ENCODE assay signal across 25 cellular contexts in the genomic region with DNA sequence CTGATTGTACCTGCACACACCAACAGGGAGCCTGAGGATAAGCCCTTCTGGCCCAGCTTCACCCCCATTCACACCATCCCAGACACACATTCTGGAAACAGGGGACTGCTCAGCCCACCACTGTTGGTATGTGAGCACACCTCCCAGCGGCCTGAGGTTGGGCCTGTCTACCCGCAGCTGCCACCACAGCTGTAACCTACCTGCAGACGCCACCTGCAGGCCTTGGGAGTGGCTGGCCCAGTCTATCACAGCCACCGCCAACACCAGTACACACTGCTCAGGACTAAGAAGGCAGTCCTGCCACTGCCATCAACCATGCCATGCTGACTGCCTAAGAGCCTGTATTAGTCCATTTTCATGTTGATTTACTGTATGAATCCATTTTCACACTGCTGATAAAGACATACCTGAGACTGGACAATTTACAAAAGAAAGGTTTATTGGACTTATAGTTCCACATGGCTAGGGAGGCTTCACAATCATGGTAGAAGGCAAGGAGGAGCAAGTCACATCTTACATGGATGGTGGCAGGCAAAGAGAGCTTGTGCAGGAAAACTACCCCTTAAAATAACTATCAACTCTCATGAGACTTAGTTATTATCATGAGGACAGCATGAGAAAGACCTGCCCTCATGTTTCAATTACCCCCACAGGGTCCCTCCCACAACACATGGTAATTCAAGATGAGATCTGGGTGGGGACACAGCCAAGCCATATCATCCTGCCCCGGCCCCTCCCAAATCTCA. TPM values are rescaled to one million over a fixed set of nuclear protein-coding genes. Genes with fewer than 3 reads are reported as not detected.
DNase-seq lines count a peak whose midpoint lies in the region; ATAC-seq, FAIRE-seq and TF ChIP-seq lines count a peak whose summit lies in the region.
"Had no signal": no experiment of that assay in that cellular context is flagged by ENCODE, and none has a peak within 500 bp of the region (broad histone marks: within the 10 kb centered on the region; RNA-seq: fewer than 3 reads in every experiment).

No MANE protein-coding gene starts in this region.

- H3K4me1 ChIP-seq in HepG2 (ENCODE audit: insufficient read depth, low read length) (peaks cover 64% of the 10 kb centered on the region), right lobe of liver (peaks cover 0 to 5% (median 1%) of the 10 kb centered on the region in 4 donors), OCI-LY7 (ENCODE audit: insufficient read depth, low read length, poor library complexity, severe bottlenecking) (no peaks in the 10 kb centered on the region)
- H3K4me1 ChIP-seq: lower lobe of right lung had no signal

- H3K27ac ChIP-seq in HepG2 (ENCODE audit: extremely low read length, insufficient read depth, low read length) (no peak overlapping the region), right lobe of liver (no peak overlapping the region), RWPE1 (peak overlapping the region; percentile 46), OCI-LY7 (ENCODE audit: low read depth, low read length, poor library complexity, severe bottlenecking) (no peak overlapping the region)
- H3K27ac ChIP-seq: lower lobe of right lung, neutrophil, psoas muscle had no signal

- DNase-seq in HepG2 (ENCODE audit: low spot score) (no peak), right lobe of liver (no peak), RWPE1 (ENCODE audit: low spot score) (no peak), iPS-NIHi7 (ENCODE audit: extremely low spot score) (peak; percentile 54), OCI-LY7 (ENCODE audit: low spot score) (no peak), SKM-1 (lab: John Stamatoyannopoulos, UW; ENCODE audit: unreplicated experiment) (no peak), NCI-H1930 (lab: John Stamatoyannopoulos, UW) (no peak), GM13976 (ENCODE audit: low spot score) (no peak)
- DNase-seq: ACHN; activated CD4-positive, alpha-beta T cell treated with anti-CD3 and anti-CD28 coated beads for 1 hour; activated naive CD4-positive, alpha-beta T cell; activated T-cell treated with anti-CD3 and anti-CD28 coated beads, Interleukin-2, amount 50 U/mL, for 1 hour; amniotic stem cell; KBM-7; lower lobe of right lung; MG63; NCI-H1417; NCI-H446 treated with DMSO at 0.1 percent for 48 hours; psoas muscle; SHP77 treated with DMSO at 0.1 percent for 48 hours; stimulated activated CD8-positive, alpha-beta memory T cell treated with anti-CD3 and anti-CD28 coated beads, Interleukin-4, amount 100 ng/mL, for 48 hours had no signal

- H2AFZ ChIP-seq in HepG2 (ENCODE audit: low read length) (no peak overlapping the region), OCI-LY7 (ENCODE audit: low read length) (no peak overlapping the region)

- in situ Hi-C loops in HepG2 (cut with HindIII; ENCODE audit: extremely low pct_ligation_motif_present, low pct_unique_long_range_greater_than_20kb) (no loop called here), GM13976 (cut with MboI; ENCODE audit: low sequenced_read_pairs, unreplicated experiment) (no loop called here)

- no peak for TF ChIP-seq EP300 in HepG2 (IDR thresholded peaks at IDR 0.05; ENCODE audit: low read depth in 2 of 2, low read length in 2 of 2)
- no peak for TF ChIP-seq EP300 in HepG2 (CRISPR knock-in tag; IDR thresholded peaks at IDR 0.05; ENCODE audit: borderline replicate concordance)

- TF ChIP-seq POLR2A in HepG2 (IDR thresholded peaks at IDR 0.05; ENCODE audit: insufficient read depth in 1 of 2, low read depth in 2 of 2, low read length in 2 of 2) (no peak), right lobe of liver (IDR thresholded peaks at IDR 0.05) (no peak)

- H3K9me3 ChIP-seq in HepG2 (ENCODE audit: low read length) (no peaks in the 10 kb centered on the region), right lobe of liver (no peaks in the 10 kb centered on the region), OCI-LY7 (ENCODE audit: low read length) (peaks cover 15% of the 10 kb centered on the region)
- H3K9me3 ChIP-seq: lower lobe of right lung, neutrophil, psoas muscle had no signal

- no peak overlapping the region for H3K9ac ChIP-seq in HepG2 (ENCODE audit: insufficient read depth, low read depth, low read length)

- TF ChIP-seq CTCF in HepG2 (CRISPR knock-in tag; IDR thresholded peaks at IDR 0.05) (no peak; the same call in 1 of the 2 replicates), right lobe of liver (IDR thresholded peaks at IDR 0.05) (no peak), RWPE1 (conservative IDR thresholded peaks at IDR 0.05; ENCODE audit: low read depth) (no peak), OCI-LY7 (conservative IDR thresholded peaks at IDR 0.05; ENCODE audit: low read length) (no peak), GM13976 (IDR thresholded peaks at IDR 0.05; ENCODE audit: borderline replicate concordance, control extremely low read depth, extremely low read depth, insufficient read depth, missing control alignments) (no peak)

- no peak for TF ChIP-seq RAD21 in HepG2 (CRISPR knock-in tag; IDR thresholded peaks at IDR 0.05)

- H4K20me1 ChIP-seq in HepG2 (ENCODE audit: insufficient read depth, low read length) (peaks cover 28% of the 10 kb centered on the region), OCI-LY7 (ENCODE audit: insufficient read depth, low read length) (no peaks in the 10 kb centered on the region)

- H3K4me3 ChIP-seq in HepG2 (replicated peaks in 1 of 3; ENCODE audit: insufficient read depth in 1 of 3, low read depth in 2 of 3, low read length in 3 of 3): no peak overlapping the region
- no peak overlapping the region for H3K4me3 ChIP-seq in right lobe of liver
- H3K4me3 ChIP-seq in OCI-LY7 (ENCODE audit: low read depth, low read length, poor library complexity, severe bottlenecking): no peak overlapping the region
- H3K4me3 ChIP-seq: lower lobe of right lung, MG63, psoas muscle had no signal

- BruUV-seq in HepG2 (replicated peaks; lab: Mats Ljungman, UMichigan) (no TSS peak), OCI-LY7 (replicated peaks; lab: Mats Ljungman, UMichigan) (no TSS peak)

- H3K79me2 ChIP-seq in HepG2 (ENCODE audit: insufficient read depth, low read length) (peaks cover 75% of the 10 kb centered on the region), OCI-LY7 (ENCODE audit: insufficient read depth, low read depth, low read length) (peaks cover 77% of the 10 kb centered on the region)

- no peak for FAIRE-seq in HepG2 (lab: Jason Lieb, UNC)
- FAIRE-seq: D721Med, endometrium, urothelium cell line had no signal

- no peaks in the 10 kb centered on the region for H3K27me3 ChIP-seq in HepG2 (ENCODE audit: control insufficient read depth in 1 of 2, insufficient read depth in 2 of 2, low read length in 2 of 2)
- no peaks in the 10 kb centered on the region for H3K27me3 ChIP-seq in right lobe of liver
- H3K27me3 ChIP-seq: MG63, neutrophil had no signal

- CTCF ChIA-PET in HepG2 (lab: Yijun Ruan, JAX; ENCODE audit: low intra/inter-chr PET ratio, low total read pairs) (no interaction called here), RWPE1 (lab: Yijun Ruan, JAX) (no interaction called here), OCI-LY7 (lab: Charles Lee; ENCODE audit: unreplicated experiment) (no interaction called here)

- WGBS in HepG2 (ENCODE audit: low lambda C conversion rate): 96% methylated on average over 5 of the region's 5 CpGs
- 100% methylated on average over 5 of the region's 5 CpGs for WGBS in right lobe of liver (ENCODE audit: insufficient coverage, low coverage, low lambda C conversion rate, missing lambda C conversion rate)

- POLR2A ChIA-PET in HepG2 (lab: Yijun Ruan, JAX) (no interaction called here), RWPE1 (lab: Yijun Ruan, JAX; ENCODE audit: low non-redundant PET) (no interaction called here), OCI-LY7 (lab: Charles Lee) (no interaction called here)

- no peaks in the 10 kb centered on the region for H3K9me2 ChIP-seq in OCI-LY7 (ENCODE audit: insufficient read depth, low read length)

- no peak overlapping the region for H3K4me2 ChIP-seq in HepG2 (ENCODE audit: low read depth, low read length)
- H3K4me2 ChIP-seq in OCI-LY7 (ENCODE audit: low read length): no peak overlapping the region

- intact Hi-C loops in HepG2 (cut with micrococcal nuclease; ENCODE audit: unreplicated experiment) (no loop called here), right lobe of liver (cut with DNase I) (no loop called here), OCI-LY7 (cut with micrococcal nuclease; ENCODE audit: unreplicated experiment) (no loop called here)

- H3K36me3 ChIP-seq in HepG2 (replicated peaks in 1 of 2; ENCODE audit: control insufficient read depth in 1 of 2, insufficient read depth in 2 of 2, low read length in 2 of 2) (no peaks in the 10 kb centered on the region; a peak in 1 of 5 replicates), right lobe of liver (no peaks in the 10 kb centered on the region), OCI-LY7 (ENCODE audit: insufficient read depth, low read length) (peaks cover 42% of the 10 kb centered on the region)
- H3K36me3 ChIP-seq: lower lobe of right lung, neutrophil had no signal

- ATAC-seq in HepG2: peak; percentile 37; the same call in 2 of the 3 replicates
- no peak for ATAC-seq in right lobe of liver

RNA-seq across cellular contexts. Expression of a gene that starts 30.6 kb away (rescaled TPM):
- 33.1 and 47.7 TPM in 2 replicates for total RNA-seq in HepG2 (2016; rRNA removed; fragmentation: Illumina TruSeq; extraction: Trizol)
- 57.2 and 60.7 TPM in 2 replicates for total RNA-seq in HepG2 (2016; cell fraction: cytosol; rRNA removed; fragmentation: Illumina TruSeq; extraction: Trizol; ENCODE audit: low read depth)
- total RNA-seq in HepG2 (2016; cell fraction: insoluble cytoplasmic fraction; rRNA removed; fragmentation: Illumina TruSeq; extraction: Trizol): 28.3 and 41.6 TPM in 2 replicates
- total RNA-seq in HepG2 (2016; cell fraction: membrane; rRNA removed; fragmentation: Illumina TruSeq; extraction: Trizol): 26.4 and 26.7 TPM in 2 replicates
- 32.0 and 45.6 TPM in 2 replicates for total RNA-seq in HepG2 (2016; cell fraction: nucleus; rRNA removed; fragmentation: Illumina TruSeq; extraction: Trizol)
- polyA plus RNA-seq in HepG2 (2011; rRNA removed): 6.3 and 15.5 TPM in 2 replicates
- 6.3 and 10.1 TPM in 2 replicates for polyA plus RNA-seq in HepG2 (2011; cell fraction: cytosol; rRNA removed)
- polyA plus RNA-seq in HepG2 (2011; cell fraction: nucleus; rRNA removed): 9.8 and 13.7 TPM in 2 replicates
- 24.8 and 29.0 TPM in 2 replicates for polyA plus RNA-seq in HepG2 (2012)
- polyA plus RNA-seq in HepG2 (2016; cell fraction: cytosol; fragmentation: Illumina TruSeq; extraction: Trizol; ENCODE audit: low read depth): 4.1 and 4.2 TPM in 2 replicates
- 20.8 and 24.1 TPM in 2 replicates for polyA plus RNA-seq in HepG2 (2016; cell fraction: insoluble cytoplasmic fraction; fragmentation: Illumina TruSeq; extraction: Trizol; ENCODE audit: low read depth)
- polyA plus RNA-seq in HepG2 (2016; cell fraction: membrane; fragmentation: Illumina TruSeq; extraction: Trizol; ENCODE audit: low read depth): 5.3 and 6.9 TPM in 2 replicates
- 12.8 and 21.0 TPM in 2 replicates for polyA plus RNA-seq in HepG2 (2016; cell fraction: nucleus; fragmentation: Illumina TruSeq; extraction: Trizol; ENCODE audit: insufficient read depth, low read depth)
- 11.2 and 17.7 TPM in 2 replicates for polyA minus RNA-seq in HepG2 (2011; rRNA and poly(A)+ RNA removed; ENCODE audit: low replicate concordance)
- 17.1 and 20.1 TPM in 2 replicates for polyA minus RNA-seq in HepG2 (2011; cell fraction: cytosol; rRNA and poly(A)+ RNA removed)
- 43.6 and 49.4 TPM in 2 replicates for polyA minus RNA-seq in HepG2 (2011; cell fraction: nucleus; rRNA and poly(A)+ RNA removed)
- total RNA-seq in right lobe of liver: 10 to 100 TPM in 5 of 6 experiments, 1 to 10 TPM in 1; 8.4 to 23.0 (median 20.6) TPM
- 33.5 and 56.9 TPM in 2 replicates for total RNA-seq in OCI-LY7 (2014; rRNA removed; shearing (Covaris generic))
- 75.6 and 78.8 TPM in 2 replicates for total RNA-seq in OCI-LY7 (2022)

RNA-seq across cellular contexts. Expression of a gene that starts 31.0 kb away (rescaled TPM):
- total RNA-seq in HepG2 (2016; rRNA removed; fragmentation: Illumina TruSeq; extraction: Trizol): 35.6 and 49.5 TPM in 2 replicates
- total RNA-seq in HepG2 (2016; cell fraction: cytosol; rRNA removed; fragmentation: Illumina TruSeq; extraction: Trizol; ENCODE audit: low read depth): 10.1 and 11.6 TPM in 2 replicates
- total RNA-seq in HepG2 (2016; cell fraction: insoluble cytoplasmic fraction; rRNA removed; fragmentation: Illumina TruSeq; extraction: Trizol): 42.2 and 52.7 TPM in 2 replicates
- 15.8 and 15.9 TPM in 2 replicates for total RNA-seq in HepG2 (2016; cell fraction: membrane; rRNA removed; fragmentation: Illumina TruSeq; extraction: Trizol)
- total RNA-seq in HepG2 (2016; cell fraction: nucleus; rRNA removed; fragmentation: Illumina TruSeq; extraction: Trizol): 15.3 and 17.8 TPM in 2 replicates
- polyA plus RNA-seq in HepG2 (2011; rRNA removed): 16.7 and 18.1 TPM in 2 replicates
- 15.8 and 23.8 TPM in 2 replicates for polyA plus RNA-seq in HepG2 (2011; cell fraction: cytosol; rRNA removed)
- polyA plus RNA-seq in HepG2 (2011; cell fraction: nucleus; rRNA removed): 2.3 and 6.5 TPM in 2 replicates
- 39.1 and 47.5 TPM in 2 replicates for polyA plus RNA-seq in HepG2 (2012)
- polyA plus RNA-seq in HepG2 (2016; cell fraction: cytosol; fragmentation: Illumina TruSeq; extraction: Trizol; ENCODE audit: low read depth): 10.6 and 15.3 TPM in 2 replicates
- 58.7 and 59.1 TPM in 2 replicates for polyA plus RNA-seq in HepG2 (2016; cell fraction: insoluble cytoplasmic fraction; fragmentation: Illumina TruSeq; extraction: Trizol; ENCODE audit: low read depth)
- polyA plus RNA-seq in HepG2 (2016; cell fraction: membrane; fragmentation: Illumina TruSeq; extraction: Trizol; ENCODE audit: low read depth): 13.9 and 15.2 TPM in 2 replicates
- polyA plus RNA-seq in HepG2 (2016; cell fraction: nucleus; fragmentation: Illumina TruSeq; extraction: Trizol; ENCODE audit: insufficient read depth, low read depth): 27.6 and 29.3 TPM in 2 replicates
- polyA minus RNA-seq in HepG2 (2011; rRNA and poly(A)+ RNA removed; ENCODE audit: low replicate concordance): 4.0 TPM in 1 of 2 replicates, not detected in the other
- 2.5 and 5.3 TPM in 2 replicates for polyA minus RNA-seq in HepG2 (2011; cell fraction: cytosol; rRNA and poly(A)+ RNA removed)
- 9.6 and 9.8 TPM in 2 replicates for polyA minus RNA-seq in HepG2 (2011; cell fraction: nucleus; rRNA and poly(A)+ RNA removed)
- total RNA-seq in right lobe of liver: 10 to 100 TPM; 10.4 to 19.2 (median 14.5) TPM
- 11.0 and 16.2 TPM in 2 replicates for total RNA-seq in OCI-LY7 (2014; rRNA removed; shearing (Covaris generic))
- total RNA-seq in OCI-LY7 (2022): 13.3 and 17.1 TPM in 2 replicates
